In genomic region chr19:36605839-36606478, GRCh38 we compare ENCODE assay signal across 8 cellular contexts. TPM values are rescaled to one million over a fixed set of nuclear protein-coding genes. Genes with fewer than 3 reads are reported as not detected.
DNase-seq lines count a peak whose midpoint lies in the region; ATAC-seq and TF ChIP-seq lines count a peak whose summit lies in the region.

No MANE protein-coding gene starts in this region.

- H3K27me3 ChIP-seq in CD4-positive, CD25-positive, alpha-beta regulatory T cell (ENCODE audit: control insufficient read depth, insufficient read depth, low read length), result no peaks in the 10 kb centered on the region
- peaks cover 14% of the 10 kb centered on the region for H3K27me3 ChIP-seq in iPS-18a (ENCODE audit: control insufficient read depth, insufficient read depth, low read length)
- H3K27me3 ChIP-seq in stomach, result peaks cover 0 to 13% (median 0%) of the 10 kb centered on the region in 3 donors

- peaks cover 19% of the 10 kb centered on the region for H3K4me1 ChIP-seq in CD4-positive, CD25-positive, alpha-beta regulatory T cell (ENCODE audit: control insufficient read depth, insufficient read depth, low read length, poor library complexity, severe bottlenecking)
- H3K4me1 ChIP-seq in iPS-18a (ENCODE audit: control insufficient read depth, low read depth, low read length), result peaks cover 5% of the 10 kb centered on the region
- H3K4me1 ChIP-seq in stomach, result peaks cover 0 to 21% (median 12%) of the 10 kb centered on the region in 4 donors

- no peak for TF ChIP-seq POLR2A in stomach (IDR thresholded peaks at IDR 0.05)

- H3K36me3 Mint-ChIP-seq in CD4-positive, CD25-positive, alpha-beta regulatory T cell, result peaks cover 38% of the 10 kb centered on the region
- H3K36me3 Mint-ChIP-seq in activated CD8-positive, alpha-beta T cell treated with anti-CD3 and anti-CD28 coated beads, Interleukin-2, amount 10 ng/mL, durations not matched to agents 7 days and 5 days (ENCODE audit: low read depth), result peaks cover 57% of the 10 kb centered on the region

- ATAC-seq in CD4-positive, CD25-positive, alpha-beta regulatory T cell (ENCODE audit: low read depth in 2 of 2), result peak; percentile 3 to 8
- peak; percentile 13 for ATAC-seq in activated CD8-positive, alpha-beta T cell treated with anti-CD3 and anti-CD28 coated beads, Interleukin-2, amount 10 ng/mL, durations not matched to agents 7 days and 5 days
- ATAC-seq in HG03108 (IDR thresholded peaks at IDR 0.05; ENCODE audit: unreplicated experiment), result no peak
- ATAC-seq in HG02798 (IDR thresholded peaks at IDR 0.05; ENCODE audit: poor library complexity, unreplicated experiment), result no peak

- CTCF ChIA-PET in HEK293T (lab: Yijun Ruan, JAX), result no interaction called here
- CTCF ChIA-PET in activated CD8-positive, alpha-beta T cell treated with anti-CD3 and anti-CD28 coated beads, Interleukin-2, amount 10 ng/mL, durations not matched to agents 7 days and 5 days (lab: Charles Lee), result interaction anchor here (1.3 kb wide), 1 partner anchor 187 kb away, joined by 3 read pairs; no protein-coding TSS in a partner anchor

- H3K9ac ChIP-seq in iPS-18a (ENCODE audit: low read length), result peak overlapping the region; percentile 55

- peaks cover 20 to 45% (median 23%) of the 10 kb centered on the region in 4 donors for H3K4me1 Mint-ChIP-seq in CD4-positive, CD25-positive, alpha-beta regulatory T cell
- peaks cover 19% of the 10 kb centered on the region for H3K4me1 Mint-ChIP-seq in activated CD8-positive, alpha-beta T cell treated with anti-CD3 and anti-CD28 coated beads, Interleukin-2, amount 10 ng/mL, durations not matched to agents 7 days and 5 days (ENCODE audit: low read depth)

- intact Hi-C loops in stomach (cut with DNase I; ENCODE audit: low total_unique reads), result no loop called here

- 1 to 5% (median 3%) methylated on average over 2 of the region's 2 CpGs for WGBS in stomach, 5 donors

- peaks cover 20% of the 10 kb centered on the region for H3K36me3 ChIP-seq in CD4-positive, CD25-positive, alpha-beta regulatory T cell (ENCODE audit: control insufficient read depth, insufficient read depth, low read length)
- H3K36me3 ChIP-seq in iPS-18a (ENCODE audit: control insufficient read depth, low read depth, low read length) (peaks cover 3% of the 10 kb centered on the region), stomach (peaks cover 0 to 35% (median 20%) of the 10 kb centered on the region in 4 donors)

- peak overlapping the region; percentile 83 for H3K4me3 ChIP-seq in CD4-positive, CD25-positive, alpha-beta regulatory T cell (ENCODE audit: low read depth, low read length)
- peak overlapping the region; percentile 78 for H3K4me3 ChIP-seq in iPS-18a (ENCODE audit: low read length)
- peak overlapping the region; percentile 59 to 74 (median 69) for H3K4me3 ChIP-seq in stomach

- DNase-seq in CD4-positive, CD25-positive, alpha-beta regulatory T cell, result no peak
- no peak for DNase-seq in HEK293T (ENCODE audit: extremely low spot score)
- no peak for DNase-seq in activated CD8-positive, alpha-beta T cell treated with anti-CD3 and anti-CD28 coated beads, Interleukin-2, amount 10 ng/mL, durations not matched to agents 7 days and 5 days
- DNase-seq in stomach, result no peak
- DNase-seq in HuH-7.5 (ENCODE audit: low spot score), result no peak

- peak overlapping the region; percentile 96 for H3K27ac ChIP-seq in CD4-positive, CD25-positive, alpha-beta regulatory T cell (ENCODE audit: insufficient read depth, low read length, poor library complexity, severe bottlenecking)
- no peak overlapping the region for H3K27ac ChIP-seq in iPS-18a (ENCODE audit: low read length)
- H3K27ac ChIP-seq in stomach, result peak overlapping the region in 4 of 5 donors; percentile 74 to 86 (median 80)

- peaks cover 0 to 3% of the 10 kb centered on the region in 2 experiments for H3K9me3 ChIP-seq in CD4-positive, CD25-positive, alpha-beta regulatory T cell (ENCODE audit: control insufficient read depth in 2 of 2, low read length in 2 of 2)
- H3K9me3 ChIP-seq in iPS-18a (ENCODE audit: control insufficient read depth, low read depth, low read length) (no peaks in the 10 kb centered on the region), stomach (peaks cover 7 to 84% (median 39%) of the 10 kb centered on the region in 4 donors)

- H3K27me3 Mint-ChIP-seq in CD4-positive, CD25-positive, alpha-beta regulatory T cell, result no peaks in the 10 kb centered on the region
- H3K27me3 Mint-ChIP-seq in activated CD8-positive, alpha-beta T cell treated with anti-CD3 and anti-CD28 coated beads, Interleukin-2, amount 10 ng/mL, durations not matched to agents 7 days and 5 days (ENCODE audit: low read depth), result no peaks in the 10 kb centered on the region

- no peak for TF ChIP-seq CTCF in stomach (IDR thresholded peaks at IDR 0.05)

- peaks cover 0 to 13% (median 5%) of the 10 kb centered on the region in 7 donors for H3K9me3 Mint-ChIP-seq in CD4-positive, CD25-positive, alpha-beta regulatory T cell
- H3K9me3 Mint-ChIP-seq in activated CD8-positive, alpha-beta T cell treated with anti-CD3 and anti-CD28 coated beads, Interleukin-2, amount 10 ng/mL, durations not matched to agents 7 days and 5 days (ENCODE audit: insufficient read depth), result peaks cover 23% of the 10 kb centered on the region

- H3K27ac Mint-ChIP-seq in CD4-positive, CD25-positive, alpha-beta regulatory T cell, result peak overlapping the region; percentile 88 to 97 (median 91)
- peak overlapping the region; percentile 92 for H3K27ac Mint-ChIP-seq in activated CD8-positive, alpha-beta T cell treated with anti-CD3 and anti-CD28 coated beads, Interleukin-2, amount 10 ng/mL, durations not matched to agents 7 days and 5 days

- POLR2A ChIA-PET in HEK293T (lab: Yijun Ruan, JAX), result interaction anchor here (1.2 to 2.2 kb wide), 5 partner anchors 10 to 117 kb away, joined by 3 to 13 read pairs (median 11); partner anchors contain the start of genes ZNF260, ZNF529 and ZNF566
- POLR2A ChIA-PET in activated CD8-positive, alpha-beta T cell treated with anti-CD3 and anti-CD28 coated beads, Interleukin-2, amount 10 ng/mL, durations not matched to agents 7 days and 5 days (lab: Charles Lee), result interaction anchor here (1.1 to 2.9 kb wide), 8 partner anchors 10 to 391 kb away, joined by 5 to 23 read pairs (median 6); partner anchors contain the start of genes ZNF146, ZNF260, ZNF461 and ZNF529

- peak overlapping the region; percentile 93 to 99 (median 96) for H3K4me3 Mint-ChIP-seq in CD4-positive, CD25-positive, alpha-beta regulatory T cell
- peak overlapping the region; percentile 84 for H3K4me3 Mint-ChIP-seq in activated CD8-positive, alpha-beta T cell treated with anti-CD3 and anti-CD28 coated beads, Interleukin-2, amount 10 ng/mL, durations not matched to agents 7 days and 5 days

- TF ChIP-seq EP300 in stomach (IDR thresholded peaks at IDR 0.05), result no peak

TF ChIP-seq in HEK293T, 16 proteins besides CTCF, POLR2A, EP300 and RAD21:
- TF ChIP-seq FOXK2 (IDR thresholded peaks at IDR 0.05), result no peak
- TF ChIP-seq PKNOX1 (IDR thresholded peaks at IDR 0.05), result peak; percentile 35; the same call in 1 of the 2 replicates
- no peak for TF ChIP-seq CTBP1 (IDR thresholded peaks at IDR 0.05; ENCODE audit: borderline replicate concordance)
- TF ChIP-seq L3MBTL2 (conservative IDR thresholded peaks at IDR 0.05), result peak; percentile 70; the same call in 1 of the 2 replicates

RNA-seq across cellular contexts. Expression of gene ZNF382, which starts 0.8 kb away (rescaled TPM):
- 7.4 TPM for total RNA-seq in CD4-positive, CD25-positive, alpha-beta regulatory T cell
- 1 to 10 TPM; 6.7 to 9.0 (median 9.0) TPM for polyA plus RNA-seq in CD4-positive, CD25-positive, alpha-beta regulatory T cell
- 10 to 100 TPM; 12.0 to 13.3 TPM for total RNA-seq in activated CD8-positive, alpha-beta T cell treated with anti-CD3 and anti-CD28 coated beads, Interleukin-2, amount 10 ng/mL, durations not matched to agents 7 days and 5 days
- total RNA-seq in stomach, result 10 to 100 TPM in 1 of 5 donors, 1 to 10 TPM in 2, under 1 TPM in 2; 0.29 to 14.0 (median 1.2) TPM
- polyA plus RNA-seq in stomach, result 1 to 10 TPM in 1 of 3 donors, under 1 TPM in 1, not detected in 1; 0.63 to 1.3 TPM

RNA-seq across cellular contexts. Expression of gene ZNF529, which starts 32.9 kb away (rescaled TPM):
- 31.4 TPM for total RNA-seq in CD4-positive, CD25-positive, alpha-beta regulatory T cell
- 1 to 10 TPM; 4.0 to 8.3 (median 5.9) TPM for polyA plus RNA-seq in CD4-positive, CD25-positive, alpha-beta regulatory T cell
- 10 to 100 TPM; 13.7 to 15.1 TPM for total RNA-seq in activated CD8-positive, alpha-beta T cell treated with anti-CD3 and anti-CD28 coated beads, Interleukin-2, amount 10 ng/mL, durations not matched to agents 7 days and 5 days
- total RNA-seq in stomach, result 10 to 100 TPM in 2 of 5 donors, 1 to 10 TPM in 3; 1.4 to 25.2 (median 5.3) TPM
- polyA plus RNA-seq in stomach, result 1 to 10 TPM; 1.6 to 3.4 (median 2.9) TPM

Comparison
In these comparisons a context has a peak if more than half of its experiments do, and no peak if none do; other contexts are left out.
1. ATAC-seq: peak in CD4-positive, CD25-positive, alpha-beta regulatory T cell (2 of 2) and activated CD8-positive, alpha-beta T cell treated with anti-CD3 and anti-CD28 coated beads, Interleukin-2, amount 10 ng/mL, durations not matched to agents 7 days and 5 days (single experiment); none in HG03108 (single experiment) and HG02798 (single experiment).
2. Peak in every context shown above with its lines, with median percentiles within 50 percentile points of each other: H3K4me3 ChIP-seq.